In the genomic region with DNA sequence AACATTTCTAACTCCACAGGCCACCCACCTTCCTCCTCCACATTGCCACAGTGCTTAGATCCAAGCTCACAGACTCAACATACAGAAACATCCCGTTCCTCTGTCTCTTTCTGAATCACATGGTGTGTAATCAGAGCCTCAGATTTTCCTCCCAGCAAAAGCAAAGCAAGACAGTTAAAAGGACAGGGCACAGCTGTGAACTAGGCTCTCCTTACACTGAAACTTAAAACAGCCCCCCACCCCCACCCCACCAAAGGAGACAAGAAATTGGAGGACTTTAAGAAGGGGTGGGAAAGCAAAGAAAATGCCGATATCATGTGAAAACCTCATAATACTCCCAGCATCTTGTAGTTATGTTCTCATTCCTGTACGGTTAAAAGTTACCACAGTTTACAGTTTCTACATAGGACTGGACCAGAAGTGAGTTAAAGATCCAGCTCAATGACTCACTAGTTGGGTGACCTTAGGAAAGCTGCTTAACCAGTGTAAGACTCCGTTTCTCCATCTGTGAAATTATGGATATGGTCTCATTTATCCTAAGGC, we compare ENCODE assay signal across 9 cellular contexts. TPM values are rescaled to one million over a fixed set of nuclear protein-coding genes. Genes with fewer than 3 reads are reported as not detected.
DNase-seq lines count a peak whose midpoint lies in the region; ATAC-seq and TF ChIP-seq lines count a peak whose summit lies in the region.
"Had no signal": no experiment of that assay in that cellular context is flagged by ENCODE, and none has a peak within 500 bp of the region (broad histone marks: within the 10 kb centered on the region; RNA-seq: fewer than 3 reads in every experiment).

No MANE protein-coding gene starts in this region.

- H3K27me3 ChIP-seq in right atrium auricular region = no peaks in the 10 kb centered on the region
- no peaks in the 10 kb centered on the region for H3K27me3 ChIP-seq in muscle layer of duodenum (ENCODE audit: low read depth, low read length)

- H3K27ac ChIP-seq in right atrium auricular region (peak overlapping the region; percentile 98 to 99), muscle layer of duodenum (ENCODE audit: low read length) (peak overlapping the region; percentile 76)

- TF ChIP-seq CTCF in right atrium auricular region (IDR thresholded peaks at IDR 0.05) = no peak
- TF ChIP-seq CTCF in chondrocyte (IDR thresholded peaks at IDR 0.05) = no peak

- intact Hi-C loops in left ventricle myocardium superior (cut with micrococcal nuclease) = no loop called here

- H3K9me3 ChIP-seq in right atrium auricular region (no peaks in the 10 kb centered on the region), muscle layer of duodenum (ENCODE audit: control insufficient read depth in 1 of 2, low read length in 2 of 2) (no peaks in the 10 kb centered on the region)

- ATAC-seq in left ventricle myocardium superior (no peak), GM18519 (IDR thresholded peaks at IDR 0.05; ENCODE audit: low FRiP score, unreplicated experiment) (no peak), HG03439 (IDR thresholded peaks at IDR 0.05; ENCODE audit: unreplicated experiment) (no peak)

- peak overlapping the region; percentile 62 for H3K4me3 Mint-ChIP-seq in chondrocyte (ENCODE audit: unreplicated experiment)

- no peaks in the 10 kb centered on the region for H3K9me3 Mint-ChIP-seq in chondrocyte (ENCODE audit: low read depth)

- peaks cover 32% of the 10 kb centered on the region for H3K36me3 ChIP-seq in right atrium auricular region
- H3K36me3 ChIP-seq in muscle layer of duodenum (ENCODE audit: control insufficient read depth in 1 of 2, insufficient read depth in 2 of 2, low read length in 2 of 2) = peaks cover 20 to 39% of the 10 kb centered on the region in 2 donors

- H3K4me3 ChIP-seq in right atrium auricular region (no peak overlapping the region), muscle layer of duodenum (ENCODE audit: low read depth in 1 of 2, low read length in 2 of 2) (peak overlapping the region in 1 of 2 donors; percentile 30)

- H3K4me1 Mint-ChIP-seq in chondrocyte (ENCODE audit: low read depth) = peaks cover 64% of the 10 kb centered on the region

- H3K36me3 Mint-ChIP-seq in chondrocyte (ENCODE audit: low read depth) = peaks cover 11% of the 10 kb centered on the region

- H3K4me1 ChIP-seq in right atrium auricular region (peaks cover 0 to 58% of the 10 kb centered on the region in 2 donors), muscle layer of duodenum (ENCODE audit: control insufficient read depth in 1 of 2, insufficient read depth in 2 of 2, low read length in 2 of 2) (peaks cover 18 to 23% of the 10 kb centered on the region in 2 donors)

- no peaks in the 10 kb centered on the region for H3K27me3 Mint-ChIP-seq in chondrocyte (ENCODE audit: low read depth)

- DNase-seq in right atrium auricular region (ENCODE audit: low spot score) (no peak), left ventricle myocardium superior (no peak), chondrocyte (ENCODE audit: low spot score) (no peak), T-helper 2 cell (no peak), GF-D8 (lab: John Stamatoyannopoulos, UW) (no peak)
- DNase-seq: stimulated activated CD4-positive, alpha-beta T cell treated with anti-CD3 and anti-CD28 coated beads, Interleukin-4, amount 100 ng/mL, for 24 hours had no signal

- H3K27ac Mint-ChIP-seq in chondrocyte (ENCODE audit: unreplicated experiment) = peak overlapping the region; percentile 96

RNA-seq across cellular contexts. Expression of a gene that starts 4.8 kb away (rescaled TPM):
- 1,000 to 10,000 TPM in 1 of 2 donors, 100 to 1,000 TPM in 1; 612 to 1,061 TPM for total RNA-seq in right atrium auricular region
- 773 TPM for total RNA-seq in left ventricle myocardium superior
- total RNA-seq in chondrocyte = 249 to 281 TPM (median 267 TPM) in 3 replicates

RNA-seq across cellular contexts. Expression of a gene that starts 44.5 kb away (rescaled TPM):
- total RNA-seq in right atrium auricular region = under 1 TPM in 1 of 2 donors, not detected in 1; 0.12 TPM
- not detected for total RNA-seq in left ventricle myocardium superior
- 0.12 to 0.31 TPM (median 0.15 TPM) in 3 replicates for total RNA-seq in chondrocyte
